Comparison of ENCODE assay signal across 11 cellular contexts in the genomic region with DNA sequence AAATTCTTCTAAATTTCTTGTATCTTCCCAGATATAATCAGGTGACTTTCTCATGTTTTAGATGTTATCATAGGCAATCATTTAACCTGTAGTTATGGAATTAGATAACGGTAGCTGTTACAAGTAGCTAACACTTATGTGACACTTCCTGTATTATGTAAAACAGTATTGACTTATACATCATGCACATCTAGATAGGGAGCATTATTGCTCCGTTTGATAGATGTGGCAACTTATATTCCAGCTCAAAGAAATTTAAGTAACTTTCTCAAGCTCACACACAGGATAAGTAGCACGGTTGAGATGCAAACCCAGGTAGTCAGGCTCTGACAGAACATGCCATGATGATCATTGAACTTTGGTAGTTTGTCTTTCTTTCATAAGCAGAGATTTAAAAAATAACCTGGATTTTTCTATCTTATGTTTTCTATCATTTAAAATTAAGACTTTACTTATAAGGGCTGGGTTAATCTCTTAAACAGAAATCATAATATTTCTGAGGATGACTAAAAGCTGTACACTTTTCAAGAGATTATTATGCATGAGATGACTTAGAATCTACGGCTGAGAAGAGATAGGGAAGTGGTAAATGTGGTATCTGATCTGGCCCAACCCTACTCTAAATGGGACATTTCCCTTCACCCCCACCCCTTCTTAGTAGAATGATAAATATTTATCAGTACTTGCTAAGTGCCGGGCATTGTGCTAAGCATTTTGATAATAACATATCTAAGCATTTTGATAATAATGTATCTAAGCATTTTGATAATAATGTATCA.
A peak's percentile ranks its signal among the peaks of the same experiment; 100 is the strongest.
DNase-seq lines count a peak whose midpoint lies in the region; ATAC-seq and TF ChIP-seq lines count a peak whose summit lies in the region.
"Had no signal": no experiment of that assay in that cellular context is flagged by ENCODE, and none has a peak within 500 bp of the region (broad histone marks: within the 10 kb centered on the region; RNA-seq: fewer than 3 reads in every experiment).

No MANE protein-coding gene starts in this region.

- no peak overlapping the region for H3K27ac ChIP-seq in SK-N-SH (ENCODE audit: low read depth in 2 of 2, low read length in 1 of 2)
- H3K27ac ChIP-seq: cardiac muscle cell had no signal

- no peaks in the 10 kb centered on the region for H3F3A ChIP-seq in SK-N-SH (replicated peaks; ENCODE audit: insufficient read depth)

- no peaks in the 10 kb centered on the region for H3K27me3 ChIP-seq in SK-N-SH (ENCODE audit: insufficient read depth)
- H3K27me3 ChIP-seq: cardiac muscle cell had no signal

- no peak for TF ChIP-seq RAD21 in SK-N-SH (IDR thresholded peaks at IDR 0.05; ENCODE audit: low read length)

- POLR2A ChIA-PET in SK-N-SH (lab: Yijun Ruan, JAX), result no interaction called here

- no peak overlapping the region for H3K9ac ChIP-seq in SK-N-SH

- H3K9me3 ChIP-seq in SK-N-SH, result no peaks in the 10 kb centered on the region

- no peak overlapping the region for H2AFZ ChIP-seq in SK-N-SH (ENCODE audit: low read depth)

- peaks cover 0 to 4% of the 10 kb centered on the region in 2 donors for H3K36me3 Mint-ChIP-seq in activated naive CD4-positive, alpha-beta T cell treated with anti-CD3 and anti-CD28 coated beads, Interleukin-2, amount 50 U/mL, for 72 hours

- no peaks in the 10 kb centered on the region for H4K20me1 ChIP-seq in SK-N-SH (ENCODE audit: insufficient read depth)

- no peak for TF ChIP-seq EP300 in SK-N-SH (IDR thresholded peaks at IDR 0.05; ENCODE audit: borderline replicate concordance in 1 of 2, low read depth in 1 of 2, low read length in 1 of 2)

- peaks cover 4 to 8% of the 10 kb centered on the region in 2 donors for H3K9me3 Mint-ChIP-seq in activated naive CD4-positive, alpha-beta T cell treated with anti-CD3 and anti-CD28 coated beads, Interleukin-2, amount 50 U/mL, for 72 hours

- no peak overlapping the region for H3K27ac Mint-ChIP-seq in activated naive CD4-positive, alpha-beta T cell treated with anti-CD3 and anti-CD28 coated beads, Interleukin-2, amount 50 U/mL, for 72 hours

- no peak for TF ChIP-seq CTCF in SK-N-SH (IDR thresholded peaks at IDR 0.05)

- H3K4me3 ChIP-seq in SK-N-SH (ENCODE audit: low read depth in 2 of 2, low read length in 1 of 2), result no peak overlapping the region
- H3K4me3 ChIP-seq: cardiac muscle cell had no signal

- WGBS in SK-N-SH (ENCODE audit: low lambda C conversion rate), result 39% methylated on average over 5 of the region's 5 CpGs

- no peaks in the 10 kb centered on the region; the same call in 1 of the 2 replicates for H3K9me2 ChIP-seq in SK-N-SH

- no peaks in the 10 kb centered on the region for H3K79me2 ChIP-seq in SK-N-SH (ENCODE audit: insufficient read depth)

- no peak for DNase-seq in activated naive CD4-positive, alpha-beta T cell treated with anti-CD3 and anti-CD28 coated beads, Interleukin-2, amount 50 U/mL, for 72 hours (ENCODE audit: low spot score in 2 of 2)
- DNase-seq in activated naive CD4-positive, alpha-beta T cell treated with Interleukin-2 at 50 U/mL for 16 hours, result no peak
- DNase-seq in SKM-1 (lab: John Stamatoyannopoulos, UW; ENCODE audit: unreplicated experiment), result peak; percentile 81
- no peak for DNase-seq in SK-N-SH
- DNase-seq in germinal center (ENCODE audit: low spot score), result no peak
- no peak for DNase-seq in NCI-H2171 treated with DMSO at 0.1 percent for 48 hours (lab: John Stamatoyannopoulos, UW)
- no peak for DNase-seq in NCI-H1417 treated with DMSO at 0.1 percent for 48 hours (lab: John Stamatoyannopoulos, UW)
- DNase-seq: activated CD4-positive, CD25-positive, alpha-beta regulatory T cell treated with anti-CD3 and anti-CD28 coated beads, Interleukin-2, amount 50 U/mL, for 72 hours; NCI-H2171 had no signal

- CTCF ChIA-PET in SK-N-SH (lab: Yijun Ruan, JAX), result interaction anchor here (1.1 kb wide), 1 partner anchor 10 kb away, joined by 3 read pairs; no protein-coding TSS in a partner anchor

- no peak overlapping the region for H3K4me2 ChIP-seq in SK-N-SH

- ATAC-seq in activated naive CD4-positive, alpha-beta T cell treated with anti-CD3 and anti-CD28 coated beads, Interleukin-2, amount 50 U/mL, for 72 hours, result peak; percentile 45 to 79
- ATAC-seq in HG03060 (IDR thresholded peaks at IDR 0.05; ENCODE audit: low read depth, unreplicated experiment), result peak; percentile 76

- no peaks in the 10 kb centered on the region for H3K4me1 ChIP-seq in SK-N-SH (ENCODE audit: control insufficient read depth in 1 of 2, insufficient read depth in 2 of 2, low read depth in 1 of 2, low read length in 1 of 2)

- no peaks in the 10 kb centered on the region for H3K36me3 ChIP-seq in SK-N-SH (replicated peaks in 1 of 2; ENCODE audit: control insufficient read depth in 1 of 2, insufficient read depth in 2 of 2, low read length in 1 of 2)
- H3K36me3 ChIP-seq: cardiac muscle cell had no signal

TF ChIP-seq in SK-N-SH, 30 proteins besides CTCF, POLR2A, EP300 and RAD21:
- no peak for TF ChIP-seq RCOR1 (IDR thresholded peaks at IDR 0.05; ENCODE audit: low read length)
- TF ChIP-seq, protein P1, sequence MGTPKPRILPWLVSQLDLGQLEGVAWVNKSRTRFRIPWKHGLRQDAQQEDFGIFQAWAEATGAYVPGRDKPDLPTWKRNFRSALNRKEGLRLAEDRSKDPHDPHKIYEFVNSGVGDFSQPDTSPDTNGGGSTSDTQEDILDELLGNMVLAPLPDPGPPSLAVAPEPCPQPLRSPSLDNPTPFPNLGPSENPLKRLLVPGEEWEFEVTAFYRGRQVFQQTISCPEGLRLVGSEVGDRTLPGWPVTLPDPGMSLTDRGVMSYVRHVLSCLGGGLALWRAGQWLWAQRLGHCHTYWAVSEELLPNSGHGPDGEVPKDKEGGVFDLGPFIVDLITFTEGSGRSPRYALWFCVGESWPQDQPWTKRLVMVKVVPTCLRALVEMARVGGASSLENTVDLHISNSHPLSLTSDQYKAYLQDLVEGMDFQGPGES (IDR thresholded peaks at IDR 0.05; ENCODE audit: low read depth, low read length), result no peak
- no peak for TF ChIP-seq ELF1 (IDR thresholded peaks at IDR 0.05)
- no peak for TF ChIP-seq MEF2A (IDR thresholded peaks at IDR 0.05; ENCODE audit: borderline replicate concordance, low read depth)
- TF ChIP-seq, protein P2, sequence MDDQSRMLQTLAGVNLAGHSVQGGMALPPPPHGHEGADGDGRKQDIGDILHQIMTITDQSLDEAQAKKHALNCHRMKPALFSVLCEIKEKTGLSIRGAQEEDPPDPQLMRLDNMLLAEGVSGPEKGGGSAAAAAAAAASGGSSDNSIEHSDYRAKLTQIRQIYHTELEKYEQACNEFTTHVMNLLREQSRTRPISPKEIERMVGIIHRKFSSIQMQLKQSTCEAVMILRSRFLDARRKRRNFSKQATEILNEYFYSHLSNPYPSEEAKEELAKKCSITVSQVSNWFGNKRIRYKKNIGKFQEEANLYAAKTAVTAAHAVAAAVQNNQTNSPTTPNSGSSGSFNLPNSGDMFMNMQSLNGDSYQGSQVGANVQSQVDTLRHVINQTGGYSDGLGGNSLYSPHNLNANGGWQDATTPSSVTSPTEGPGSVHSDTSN (IDR thresholded peaks at IDR 0.05), result no peak
- TF ChIP-seq FOXJ3 (CRISPR knock-in tag; IDR thresholded peaks at IDR 0.05), result no peak
- no peak for TF ChIP-seq GABPA (IDR thresholded peaks at IDR 0.05; ENCODE audit: low read depth)
- TF ChIP-seq TAF1 (IDR thresholded peaks at IDR 0.05; ENCODE audit: borderline replicate concordance, low read depth, low read length), result no peak
- TF ChIP-seq, protein P3, sequence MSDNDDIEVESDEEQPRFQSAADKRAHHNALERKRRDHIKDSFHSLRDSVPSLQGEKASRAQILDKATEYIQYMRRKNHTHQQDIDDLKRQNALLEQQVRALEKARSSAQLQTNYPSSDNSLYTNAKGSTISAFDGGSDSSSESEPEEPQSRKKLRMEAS (IDR thresholded peaks at IDR 0.05; ENCODE audit: low read depth), result no peak
- no peak for TF ChIP-seq FOSL2 (IDR thresholded peaks at IDR 0.05; ENCODE audit: borderline replicate concordance, low read depth)
- TF ChIP-seq RXRA (IDR thresholded peaks at IDR 0.05; ENCODE audit: borderline replicate concordance, low read depth), result no peak
- TF ChIP-seq FOXM1 (IDR thresholded peaks at IDR 0.05; ENCODE audit: low read depth), result no peak
TF ChIP-seq in SK-N-SH: peak in this region for 0.
